ENCODE assay signal across 12 cellular contexts in genomic region chr16:1534021-1535020, GRCh38. TPM values are rescaled to one million over a fixed set of nuclear protein-coding genes. Genes with fewer than 3 reads are reported as not detected.
DNase-seq lines count a peak whose midpoint lies in the region; ATAC-seq and TF ChIP-seq lines count a peak whose summit lies in the region.
"Had no signal": no experiment of that assay in that cellular context is flagged by ENCODE, and none has a peak within 500 bp of the region (broad histone marks: within the 10 kb centered on the region; RNA-seq: fewer than 3 reads in every experiment).

No MANE protein-coding gene starts in this region.

- no TSS peak for BruUV-seq in mammary epithelial cell (replicated peaks; lab: Mats Ljungman, UMichigan)

- H3K4me2 ChIP-seq in mammary epithelial cell (ENCODE audit: insufficient read depth, low read depth, low read length) = peak overlapping the region; percentile 83

- no peak for TF ChIP-seq POLR2A in transverse colon (IDR thresholded peaks at IDR 0.05)

- CTCF ChIA-PET in mammary epithelial cell (lab: Charles Lee; ENCODE audit: low non-redundant PET) = no interaction called here

- no peak overlapping the region for H3K27ac ChIP-seq in mammary epithelial cell (ENCODE audit: insufficient read depth, low read depth, low read length)
- peak overlapping the region; percentile 80 to 97 (median 86) for H3K27ac ChIP-seq in transverse colon

- peak overlapping the region in 1 of 3 experiments; percentile 37 for H3K4me3 ChIP-seq in mammary epithelial cell (replicated peaks in 1 of 3; ENCODE audit: insufficient read depth in 1 of 3, low read depth in 2 of 3, low read length in 3 of 3)
- H3K4me3 ChIP-seq in mucosa of descending colon = peak overlapping the region; percentile 26
- peak overlapping the region; percentile 30 to 53 (median 41) for H3K4me3 ChIP-seq in transverse colon

- no peak for TF ChIP-seq EP300 in transverse colon (IDR thresholded peaks at IDR 0.05; ENCODE audit: low read depth)

- TF ChIP-seq CTCF in mammary epithelial cell (conservative IDR thresholded peaks at IDR 0.05 in 1 of 2, IDR thresholded peaks at IDR 0.05 in 1 of 2; ENCODE audit: extremely low read depth in 1 of 2, insufficient read depth in 1 of 2, low read depth in 1 of 2, low read length in 2 of 2) (no peak), mucosa of descending colon (IDR thresholded peaks at IDR 0.05) (no peak), transverse colon (IDR thresholded peaks at IDR 0.05) (no peak)

- H3K9me3 ChIP-seq in mammary epithelial cell (replicated peaks; ENCODE audit: insufficient read depth, low read length) (no peaks in the 10 kb centered on the region), mucosa of descending colon (no peaks in the 10 kb centered on the region), transverse colon (no peaks in the 10 kb centered on the region)

- H3K4me1 ChIP-seq in mammary epithelial cell (ENCODE audit: insufficient read depth, low read length) (peaks cover 42% of the 10 kb centered on the region), mucosa of descending colon (ENCODE audit: low read depth) (no peaks in the 10 kb centered on the region), transverse colon (peaks cover 12 to 49% (median 29%) of the 10 kb centered on the region in 4 donors)

- ATAC-seq in mucosa of descending colon = peak; percentile 9
- ATAC-seq in GM19455 (IDR thresholded peaks at IDR 0.05; ENCODE audit: unreplicated experiment) = no peak
- ATAC-seq: HCT116 had no signal

- dilution Hi-C loops in mammary epithelial cell (cut with HindIII; ENCODE audit: low sequenced_read_pairs) = loop anchor here (5.0 to 10.0 kb wide), 2 partner anchors 38 to 100 kb away; partner anchors contain the start of gene PERCC1

- DNase-seq in activated CD8-positive, alpha-beta memory T cell treated with anti-CD3 and anti-CD28 coated beads for 24 hours = peak; percentile 81
- no peak for DNase-seq in activated CD8-positive, alpha-beta memory T cell treated with anti-CD3 and anti-CD28 coated beads, Interleukin-2, amount 50 U/mL, for 4 hours
- DNase-seq in mammary epithelial cell = no peak
- DNase-seq in mucosa of descending colon = peak in 1 of 3 donors; percentile 54
- no peak for DNase-seq in transverse colon
- no peak for DNase-seq in nucleus accumbens (lab: John Stamatoyannopoulos, UW)
- no peak for DNase-seq in SW480 (ENCODE audit: low spot score)
- DNase-seq: COR-L47, NCI-H524 had no signal

- H2AFZ ChIP-seq in mammary epithelial cell (ENCODE audit: low read depth, low read length) = peak overlapping the region; percentile 63

- H3K79me2 ChIP-seq in mammary epithelial cell (ENCODE audit: insufficient read depth, low read length) = peaks cover 11% of the 10 kb centered on the region

- H3K9ac ChIP-seq in mammary epithelial cell (ENCODE audit: insufficient read depth, low read length) = no peak overlapping the region

- H4K20me1 ChIP-seq in mammary epithelial cell (ENCODE audit: insufficient read depth, low read length) = no peaks in the 10 kb centered on the region

- WGBS in mammary epithelial cell (ENCODE audit: low coverage, missing lambda C conversion rate) = 90% methylated on average over 20 of the region's 57 CpGs
- 54 to 78% methylated on average over 5 to 57 of the region's 57 CpGs for WGBS in transverse colon (ENCODE audit: low coverage in 1 of 2), 2 donors

- intact Hi-C loops in mammary epithelial cell (cut with micrococcal nuclease) (no loop called here), mucosa of descending colon (cut with DNase I, micrococcal nuclease) (no loop called here), transverse colon (cut with DNase I; ENCODE audit: low total_unique reads) (no loop called here)

- H3K36me3 ChIP-seq in mammary epithelial cell (ENCODE audit: insufficient read depth, low read length) (no peaks in the 10 kb centered on the region), mucosa of descending colon (ENCODE audit: low read depth) (no peaks in the 10 kb centered on the region), transverse colon (no peaks in the 10 kb centered on the region)

- in situ Hi-C loops in mammary epithelial cell (cut with MboI; ENCODE audit: low sequenced_read_pairs in 2 of 2) (no loop called here), transverse colon (cut with MboI; ENCODE audit: low pct_ligation_motif_present in 1 of 4, low pct_unique_long_range_greater_than_20kb in 1 of 4, low sequenced_read_pairs in 3 of 4) (no loop called here)

- H3K27me3 ChIP-seq in mammary epithelial cell (ENCODE audit: insufficient read depth, low read length) (no peaks in the 10 kb centered on the region), transverse colon (no peaks in the 10 kb centered on the region)

RNA-seq across cellular contexts. Expression of gene TMEM204, which starts 0.9 kb away (rescaled TPM):
- total RNA-seq in mammary epithelial cell (under 1 TPM in 1 of 2 donors, not detected in 1; 0.17 TPM), mucosa of descending colon (10 to 100 TPM in 1 of 3 donors, 1 to 10 TPM in 2; 3.4 to 10.3 (median 5.0) TPM), transverse colon (10 to 100 TPM in 3 of 4 donors, 1 to 10 TPM in 1; 9.4 to 22.5 (median 13.3) TPM)
- polyA plus RNA-seq in mammary epithelial cell = 1.6 TPM
- 0.26 TPM for polyA minus RNA-seq in mammary epithelial cell

RNA-seq across cellular contexts. Expression of gene TELO2, which starts 41.2 kb away (rescaled TPM):
- total RNA-seq in mammary epithelial cell = 10 to 100 TPM; 12.7 to 37.7 TPM
- polyA plus RNA-seq in mammary epithelial cell = 21.4 TPM
- 11.7 TPM for polyA minus RNA-seq in mammary epithelial cell
- total RNA-seq in mucosa of descending colon = 10 to 100 TPM; 32.2 to 41.6 (median 37.8) TPM
- 10 to 100 TPM; 22.2 to 98.1 (median 49.6) TPM for total RNA-seq in transverse colon

RNA-seq across cellular contexts. Expression of gene PTX4, which starts 45.6 kb away (rescaled TPM):
- total RNA-seq in mammary epithelial cell (not detected), mucosa of descending colon (not detected), transverse colon (not detected)
- not detected for polyA plus RNA-seq in mammary epithelial cell
- polyA minus RNA-seq in mammary epithelial cell = not detected
- total RNA-seq: cerebellum had no signal

RNA-seq across cellular contexts. Expression of gene CLCN7, which starts 59.5 kb away (rescaled TPM):
- total RNA-seq in mammary epithelial cell (10 to 100 TPM; 52.9 to 66.2 TPM), mucosa of descending colon (10 to 100 TPM; 59.3 to 98.1 (median 59.8) TPM), transverse colon (100 to 1,000 TPM in 2 of 4 donors, 10 to 100 TPM in 2; 57.6 to 171 (median 95.0) TPM)
- 26.6 TPM for polyA plus RNA-seq in mammary epithelial cell
- polyA minus RNA-seq in mammary epithelial cell = 32.7 TPM
